Comparison of ENCODE assay signal across 1 cellular context in the genomic region with DNA sequence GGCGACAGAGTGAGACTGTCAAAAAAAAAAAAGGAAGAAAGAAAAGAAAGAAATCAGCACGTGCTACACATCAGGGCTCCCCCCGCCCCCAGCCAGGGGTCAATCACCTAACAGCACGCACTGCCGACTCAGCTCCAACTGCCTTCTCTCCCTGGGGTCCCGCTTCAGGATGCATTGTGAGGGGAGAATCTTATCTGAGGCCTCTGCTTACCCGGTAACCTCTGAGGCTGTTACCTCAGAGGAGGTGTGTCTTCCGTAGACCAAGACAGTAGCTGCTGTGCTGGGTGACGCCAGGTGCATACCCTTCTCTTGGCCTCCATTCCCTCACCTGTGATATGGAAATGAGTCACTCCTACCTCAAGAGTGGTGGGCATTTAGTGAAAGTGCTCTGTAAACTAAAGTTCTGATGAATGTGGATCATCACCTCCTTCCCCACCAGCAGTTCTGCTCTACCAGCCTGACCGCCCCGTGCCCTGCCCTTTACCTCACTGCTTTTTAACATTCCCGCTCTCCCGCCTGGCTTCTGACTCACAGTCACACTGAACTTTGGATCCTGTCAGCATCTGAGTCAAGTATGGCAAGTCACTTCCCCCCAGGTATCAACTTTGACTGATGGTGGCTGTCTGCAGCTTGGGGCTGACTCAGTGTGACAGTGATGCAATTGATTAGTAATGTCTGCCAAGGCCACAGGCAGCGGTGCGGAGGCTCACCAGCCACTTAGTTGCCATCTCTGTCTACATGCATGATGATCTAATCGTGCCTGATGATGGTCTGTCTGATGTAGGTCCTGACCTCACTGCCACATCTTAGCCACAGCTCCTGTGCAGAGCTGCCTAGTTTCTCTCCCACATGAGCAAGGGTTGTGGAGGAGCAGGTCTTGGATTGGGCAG.
A peak's percentile ranks its signal among the peaks of the same experiment; 100 is the strongest.
TF ChIP-seq lines count a peak whose summit lies in the region.

No MANE protein-coding gene starts in this region.

TF ChIP-seq in HepG2, 621 proteins besides CTCF, POLR2A, EP300 and RAD21 (continued from another document and continues in another):
- TF ChIP-seq, protein P1, sequence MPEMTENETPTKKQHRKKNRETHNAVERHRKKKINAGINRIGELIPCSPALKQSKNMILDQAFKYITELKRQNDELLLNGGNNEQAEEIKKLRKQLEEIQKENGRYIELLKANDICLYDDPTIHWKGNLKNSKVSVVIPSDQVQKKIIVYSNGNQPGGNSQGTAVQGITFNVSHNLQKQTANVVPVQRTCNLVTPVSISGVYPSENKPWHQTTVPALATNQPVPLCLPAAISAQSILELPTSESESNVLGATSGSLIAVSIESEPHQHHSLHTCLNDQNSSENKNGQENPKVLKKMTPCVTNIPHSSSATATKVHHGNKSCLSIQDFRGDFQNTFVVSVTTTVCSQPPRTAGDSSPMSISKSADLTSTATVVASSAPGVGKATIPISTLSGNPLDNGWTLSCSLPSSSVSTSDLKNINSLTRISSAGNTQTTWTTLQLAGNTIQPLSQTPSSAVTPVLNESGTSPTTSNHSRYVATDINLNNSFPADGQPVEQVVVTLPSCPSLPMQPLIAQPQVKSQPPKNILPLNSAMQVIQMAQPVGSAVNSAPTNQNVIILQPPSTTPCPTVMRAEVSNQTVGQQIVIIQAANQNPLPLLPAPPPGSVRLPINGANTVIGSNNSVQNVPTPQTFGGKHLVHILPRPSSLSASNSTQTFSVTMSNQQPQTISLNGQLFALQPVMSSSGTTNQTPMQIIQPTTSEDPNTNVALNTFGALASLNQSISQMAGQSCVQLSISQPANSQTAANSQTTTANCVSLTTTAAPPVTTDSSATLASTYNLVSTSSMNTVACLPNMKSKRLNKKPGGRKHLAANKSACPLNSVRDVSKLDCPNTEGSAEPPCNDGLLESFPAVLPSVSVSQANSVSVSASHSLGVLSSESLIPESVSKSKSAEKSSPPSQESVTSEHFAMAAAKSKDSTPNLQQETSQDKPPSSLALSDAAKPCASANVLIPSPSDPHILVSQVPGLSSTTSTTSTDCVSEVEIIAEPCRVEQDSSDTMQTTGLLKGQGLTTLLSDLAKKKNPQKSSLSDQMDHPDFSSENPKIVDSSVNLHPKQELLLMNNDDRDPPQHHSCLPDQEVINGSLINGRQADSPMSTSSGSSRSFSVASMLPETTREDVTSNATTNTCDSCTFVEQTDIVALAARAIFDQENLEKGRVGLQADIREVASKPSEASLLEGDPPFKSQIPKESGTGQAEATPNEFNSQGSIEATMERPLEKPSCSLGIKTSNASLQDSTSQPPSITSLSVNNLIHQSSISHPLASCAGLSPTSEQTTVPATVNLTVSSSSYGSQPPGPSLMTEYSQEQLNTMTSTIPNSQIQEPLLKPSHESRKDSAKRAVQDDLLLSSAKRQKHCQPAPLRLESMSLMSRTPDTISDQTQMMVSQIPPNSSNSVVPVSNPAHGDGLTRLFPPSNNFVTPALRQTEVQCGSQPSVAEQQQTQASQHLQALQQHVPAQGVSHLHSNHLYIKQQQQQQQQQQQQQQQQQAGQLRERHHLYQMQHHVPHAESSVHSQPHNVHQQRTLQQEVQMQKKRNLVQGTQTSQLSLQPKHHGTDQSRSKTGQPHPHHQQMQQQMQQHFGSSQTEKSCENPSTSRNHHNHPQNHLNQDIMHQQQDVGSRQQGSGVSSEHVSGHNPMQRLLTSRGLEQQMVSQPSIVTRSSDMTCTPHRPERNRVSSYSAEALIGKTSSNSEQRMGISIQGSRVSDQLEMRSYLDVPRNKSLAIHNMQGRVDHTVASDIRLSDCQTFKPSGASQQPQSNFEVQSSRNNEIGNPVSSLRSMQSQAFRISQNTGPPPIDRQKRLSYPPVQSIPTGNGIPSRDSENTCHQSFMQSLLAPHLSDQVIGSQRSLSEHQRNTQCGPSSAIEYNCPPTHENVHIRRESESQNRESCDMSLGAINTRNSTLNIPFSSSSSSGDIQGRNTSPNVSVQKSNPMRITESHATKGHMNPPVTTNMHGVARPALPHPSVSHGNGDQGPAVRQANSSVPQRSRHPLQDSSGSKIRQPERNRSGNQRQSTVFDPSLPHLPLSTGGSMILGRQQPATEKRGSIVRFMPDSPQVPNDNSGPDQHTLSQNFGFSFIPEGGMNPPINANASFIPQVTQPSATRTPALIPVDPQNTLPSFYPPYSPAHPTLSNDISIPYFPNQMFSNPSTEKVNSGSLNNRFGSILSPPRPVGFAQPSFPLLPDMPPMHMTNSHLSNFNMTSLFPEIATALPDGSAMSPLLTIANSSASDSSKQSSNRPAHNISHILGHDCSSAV (CRISPR knock-in tag; IDR thresholded peaks at IDR 0.05; ENCODE audit: borderline replicate concordance) = no peak
- TF ChIP-seq ZFP41 (CRISPR knock-in tag; IDR thresholded peaks at IDR 0.05; ENCODE audit: borderline replicate concordance) (peak; percentile 59; the same call in 1 of the 2 replicates), RBM39 (IDR thresholded peaks at IDR 0.05; ENCODE audit: low read depth, low read length, poor library complexity, severe bottlenecking) (peak; percentile 46), RAD51 (IDR thresholded peaks at IDR 0.05; ENCODE audit: borderline replicate concordance) (no peak), RARA (CRISPR knock-in tag; IDR thresholded peaks at IDR 0.05) (peak; percentile 97), SIN3A (IDR thresholded peaks at IDR 0.05; ENCODE audit: borderline replicate concordance, low read depth, low read length) (peak; percentile 97; the same call in 1 of the 2 replicates), ZNF225 (CRISPR knock-in tag; IDR thresholded peaks at IDR 0.05) (no peak; the same call in 1 of the 2 replicates), ZNF441 (CRISPR knock-in tag; IDR thresholded peaks at IDR 0.05; ENCODE audit: borderline replicate concordance) (0 out of 2 replicates have a peak, but pooled peaks have one; percentile 66), ZNF629 (CRISPR knock-in tag; conservative IDR thresholded peaks at IDR 0.05) (peak; percentile 57; the same call in 1 of the 2 replicates), NFRKB (IDR thresholded peaks at IDR 0.05) (no peak), ZNF672 (CRISPR knock-in tag; IDR thresholded peaks at IDR 0.05) (0 out of 2 replicates have a peak, but pooled peaks have one; percentile 12), ZBTB38 (CRISPR knock-in tag; IDR thresholded peaks at IDR 0.05) (peak; percentile 51; the same call in 1 of the 2 replicates), TBX2 (CRISPR knock-in tag; IDR thresholded peaks at IDR 0.05; ENCODE audit: borderline replicate concordance) (peak; percentile 94), ATAD3A (CRISPR knock-in tag; IDR thresholded peaks at IDR 0.05) (no peak), ZKSCAN5 (CRISPR knock-in tag; IDR thresholded peaks at IDR 0.05) (peak; percentile 56; the same call in 1 of the 2 replicates), ZNF766 (CRISPR knock-in tag; IDR thresholded peaks at IDR 0.05; ENCODE audit: borderline replicate concordance) (no peak), ZBTB21 (CRISPR knock-in tag; IDR thresholded peaks at IDR 0.05) (peak; percentile 94), ZEB1 (IDR thresholded peaks at IDR 0.05; ENCODE audit: insufficient replicate concordance, low read depth) (peak; percentile 95), PHF5A (CRISPR knock-in tag; IDR thresholded peaks at IDR 0.05; ENCODE audit: low read depth, unreplicated experiment) (peak; percentile 50), MIER2 (CRISPR knock-in tag; IDR thresholded peaks at IDR 0.05) (peak; percentile 82), ZNF605 (CRISPR knock-in tag; IDR thresholded peaks at IDR 0.05) (peak; percentile 97), ZKSCAN8 (CRISPR knock-in tag; IDR thresholded peaks at IDR 0.05; ENCODE audit: borderline replicate concordance) (peak; percentile 93)
- TF ChIP-seq, protein P2, sequence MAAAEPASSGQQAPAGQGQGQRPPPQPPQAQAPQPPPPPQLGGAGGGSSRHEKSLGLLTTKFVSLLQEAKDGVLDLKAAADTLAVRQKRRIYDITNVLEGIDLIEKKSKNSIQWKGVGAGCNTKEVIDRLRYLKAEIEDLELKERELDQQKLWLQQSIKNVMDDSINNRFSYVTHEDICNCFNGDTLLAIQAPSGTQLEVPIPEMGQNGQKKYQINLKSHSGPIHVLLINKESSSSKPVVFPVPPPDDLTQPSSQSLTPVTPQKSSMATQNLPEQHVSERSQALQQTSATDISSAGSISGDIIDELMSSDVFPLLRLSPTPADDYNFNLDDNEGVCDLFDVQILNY (CRISPR knock-in tag; conservative IDR thresholded peaks at IDR 0.05) = peak; percentile 88
- TF ChIP-seq, protein P3, sequence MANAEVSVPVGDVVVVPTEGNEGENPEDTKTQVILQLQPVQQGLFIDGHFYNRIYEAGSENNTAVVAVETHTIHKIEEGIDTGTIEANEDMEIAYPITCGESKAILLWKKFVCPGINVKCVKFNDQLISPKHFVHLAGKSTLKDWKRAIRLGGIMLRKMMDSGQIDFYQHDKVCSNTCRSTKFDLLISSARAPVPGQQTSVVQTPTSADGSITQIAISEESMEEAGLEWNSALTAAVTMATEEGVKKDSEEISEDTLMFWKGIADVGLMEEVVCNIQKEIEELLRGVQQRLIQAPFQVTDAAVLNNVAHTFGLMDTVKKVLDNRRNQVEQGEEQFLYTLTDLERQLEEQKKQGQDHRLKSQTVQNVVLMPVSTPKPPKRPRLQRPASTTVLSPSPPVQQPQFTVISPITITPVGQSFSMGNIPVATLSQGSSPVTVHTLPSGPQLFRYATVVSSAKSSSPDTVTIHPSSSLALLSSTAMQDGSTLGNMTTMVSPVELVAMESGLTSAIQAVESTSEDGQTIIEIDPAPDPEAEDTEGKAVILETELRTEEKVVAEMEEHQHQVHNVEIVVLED (CRISPR knock-in tag; IDR thresholded peaks at IDR 0.05; ENCODE audit: borderline replicate concordance) = peak; percentile 53; the same call in 1 of the 2 replicates
- TF ChIP-seq, protein P4, sequence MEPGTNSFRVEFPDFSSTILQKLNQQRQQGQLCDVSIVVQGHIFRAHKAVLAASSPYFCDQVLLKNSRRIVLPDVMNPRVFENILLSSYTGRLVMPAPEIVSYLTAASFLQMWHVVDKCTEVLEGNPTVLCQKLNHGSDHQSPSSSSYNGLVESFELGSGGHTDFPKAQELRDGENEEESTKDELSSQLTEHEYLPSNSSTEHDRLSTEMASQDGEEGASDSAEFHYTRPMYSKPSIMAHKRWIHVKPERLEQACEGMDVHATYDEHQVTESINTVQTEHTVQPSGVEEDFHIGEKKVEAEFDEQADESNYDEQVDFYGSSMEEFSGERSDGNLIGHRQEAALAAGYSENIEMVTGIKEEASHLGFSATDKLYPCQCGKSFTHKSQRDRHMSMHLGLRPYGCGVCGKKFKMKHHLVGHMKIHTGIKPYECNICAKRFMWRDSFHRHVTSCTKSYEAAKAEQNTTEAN (CRISPR knock-in tag; conservative IDR thresholded peaks at IDR 0.05) = 0 out of 2 replicates have a peak, but pooled peaks have one; percentile 67
- TF ChIP-seq, protein P5, sequence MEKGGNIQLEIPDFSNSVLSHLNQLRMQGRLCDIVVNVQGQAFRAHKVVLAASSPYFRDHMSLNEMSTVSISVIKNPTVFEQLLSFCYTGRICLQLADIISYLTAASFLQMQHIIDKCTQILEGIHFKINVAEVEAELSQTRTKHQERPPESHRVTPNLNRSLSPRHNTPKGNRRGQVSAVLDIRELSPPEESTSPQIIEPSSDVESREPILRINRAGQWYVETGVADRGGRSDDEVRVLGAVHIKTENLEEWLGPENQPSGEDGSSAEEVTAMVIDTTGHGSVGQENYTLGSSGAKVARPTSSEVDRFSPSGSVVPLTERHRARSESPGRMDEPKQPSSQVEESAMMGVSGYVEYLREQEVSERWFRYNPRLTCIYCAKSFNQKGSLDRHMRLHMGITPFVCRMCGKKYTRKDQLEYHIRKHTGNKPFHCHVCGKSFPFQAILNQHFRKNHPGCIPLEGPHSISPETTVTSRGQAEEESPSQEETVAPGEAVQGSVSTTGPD (CRISPR knock-in tag; IDR thresholded peaks at IDR 0.05) = no peak
- TF ChIP-seq, protein P6, sequence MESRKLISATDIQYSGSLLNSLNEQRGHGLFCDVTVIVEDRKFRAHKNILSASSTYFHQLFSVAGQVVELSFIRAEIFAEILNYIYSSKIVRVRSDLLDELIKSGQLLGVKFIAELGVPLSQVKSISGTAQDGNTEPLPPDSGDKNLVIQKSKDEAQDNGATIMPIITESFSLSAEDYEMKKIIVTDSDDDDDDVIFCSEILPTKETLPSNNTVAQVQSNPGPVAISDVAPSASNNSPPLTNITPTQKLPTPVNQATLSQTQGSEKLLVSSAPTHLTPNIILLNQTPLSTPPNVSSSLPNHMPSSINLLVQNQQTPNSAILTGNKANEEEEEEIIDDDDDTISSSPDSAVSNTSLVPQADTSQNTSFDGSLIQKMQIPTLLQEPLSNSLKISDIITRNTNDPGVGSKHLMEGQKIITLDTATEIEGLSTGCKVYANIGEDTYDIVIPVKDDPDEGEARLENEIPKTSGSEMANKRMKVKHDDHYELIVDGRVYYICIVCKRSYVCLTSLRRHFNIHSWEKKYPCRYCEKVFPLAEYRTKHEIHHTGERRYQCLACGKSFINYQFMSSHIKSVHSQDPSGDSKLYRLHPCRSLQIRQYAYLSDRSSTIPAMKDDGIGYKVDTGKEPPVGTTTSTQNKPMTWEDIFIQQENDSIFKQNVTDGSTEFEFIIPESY (CRISPR knock-in tag; IDR thresholded peaks at IDR 0.05) = peak; percentile 88
- TF ChIP-seq, protein P7, sequence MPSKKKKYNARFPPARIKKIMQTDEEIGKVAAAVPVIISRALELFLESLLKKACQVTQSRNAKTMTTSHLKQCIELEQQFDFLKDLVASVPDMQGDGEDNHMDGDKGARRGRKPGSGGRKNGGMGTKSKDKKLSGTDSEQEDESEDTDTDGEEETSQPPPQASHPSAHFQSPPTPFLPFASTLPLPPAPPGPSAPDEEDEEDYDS (CRISPR knock-in tag; IDR thresholded peaks at IDR 0.05) = peak; percentile 71; the same call in 1 of the 2 replicates
- TF ChIP-seq, protein P8, sequence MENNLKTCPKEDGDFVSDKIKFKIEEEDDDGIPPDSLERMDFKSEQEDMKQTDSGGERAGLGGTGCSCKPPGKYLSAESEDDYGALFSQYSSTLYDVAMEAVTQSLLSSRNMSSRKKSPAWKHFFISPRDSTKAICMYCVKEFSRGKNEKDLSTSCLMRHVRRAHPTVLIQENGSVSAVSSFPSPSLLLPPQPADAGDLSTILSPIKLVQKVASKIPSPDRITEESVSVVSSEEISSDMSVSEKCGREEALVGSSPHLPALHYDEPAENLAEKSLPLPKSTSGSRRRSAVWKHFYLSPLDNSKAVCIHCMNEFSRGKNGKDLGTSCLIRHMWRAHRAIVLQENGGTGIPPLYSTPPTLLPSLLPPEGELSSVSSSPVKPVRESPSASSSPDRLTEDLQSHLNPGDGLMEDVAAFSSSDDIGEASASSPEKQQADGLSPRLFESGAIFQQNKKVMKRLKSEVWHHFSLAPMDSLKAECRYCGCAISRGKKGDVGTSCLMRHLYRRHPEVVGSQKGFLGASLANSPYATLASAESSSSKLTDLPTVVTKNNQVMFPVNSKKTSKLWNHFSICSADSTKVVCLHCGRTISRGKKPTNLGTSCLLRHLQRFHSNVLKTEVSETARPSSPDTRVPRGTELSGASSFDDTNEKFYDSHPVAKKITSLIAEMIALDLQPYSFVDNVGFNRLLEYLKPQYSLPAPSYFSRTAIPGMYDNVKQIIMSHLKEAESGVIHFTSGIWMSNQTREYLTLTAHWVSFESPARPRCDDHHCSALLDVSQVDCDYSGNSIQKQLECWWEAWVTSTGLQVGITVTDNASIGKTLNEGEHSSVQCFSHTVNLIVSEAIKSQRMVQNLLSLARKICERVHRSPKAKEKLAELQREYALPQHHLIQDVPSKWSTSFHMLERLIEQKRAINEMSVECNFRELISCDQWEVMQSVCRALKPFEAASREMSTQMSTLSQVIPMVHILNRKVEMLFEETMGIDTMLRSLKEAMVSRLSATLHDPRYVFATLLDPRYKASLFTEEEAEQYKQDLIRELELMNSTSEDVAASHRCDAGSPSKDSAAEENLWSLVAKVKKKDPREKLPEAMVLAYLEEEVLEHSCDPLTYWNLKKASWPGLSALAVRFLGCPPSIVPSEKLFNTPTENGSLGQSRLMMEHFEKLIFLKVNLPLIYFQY (CRISPR knock-in tag; IDR thresholded peaks at IDR 0.05; ENCODE audit: borderline replicate concordance) = peak; percentile 70; the same call in 1 of the 2 replicates
